Comparison of ENCODE assay signal across 17 cellular contexts in the genomic region with DNA sequence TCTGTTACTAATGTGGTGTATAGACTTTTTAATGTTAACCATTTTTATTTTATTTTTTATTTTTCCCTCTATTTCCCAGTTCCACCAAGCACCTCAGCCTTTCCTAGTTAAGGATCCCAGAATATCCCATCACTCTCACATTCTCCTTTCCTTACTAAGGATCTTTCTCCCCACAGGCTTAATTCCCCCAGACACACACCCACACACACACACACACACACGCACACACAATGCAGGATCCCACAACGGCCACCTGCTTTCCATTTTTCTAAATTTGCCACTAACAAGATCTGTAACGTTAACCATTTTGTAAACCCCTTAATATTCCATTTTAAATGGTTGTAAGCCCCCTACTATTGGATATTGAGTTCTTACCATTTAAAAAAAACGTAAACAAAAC.
"Had no signal": no experiment of that assay in that cellular context is flagged by ENCODE, and none has a peak within 500 bp of the region (broad histone marks: within the 10 kb centered on the region; RNA-seq: fewer than 3 reads in every experiment).

No MANE protein-coding gene starts in this region.

- H3K27ac ChIP-seq: RWPE1 had no signal

- DNase-seq: Karpas-422, KG1, MM.1S, NCI-H1105, NCI-H1417, NCI-H1436 treated with DMSO at 0.1 percent for 48 hours, NCI-H1694, NCI-H187 treated with DMSO at 0.1 percent for 48 hours, NCI-H2029 treated with DMSO at 0.1 percent for 48 hours, NCI-H2171 treated with DMSO at 0.1 percent for 48 hours, NCI-H345, NCI-H446 treated with DMSO at 0.1 percent for 48 hours, NCI-H510A treated with DMSO at 0.1 percent for 48 hours, NCI-H526, PC-3, SHP77 had no signal
